In the genomic region with DNA sequence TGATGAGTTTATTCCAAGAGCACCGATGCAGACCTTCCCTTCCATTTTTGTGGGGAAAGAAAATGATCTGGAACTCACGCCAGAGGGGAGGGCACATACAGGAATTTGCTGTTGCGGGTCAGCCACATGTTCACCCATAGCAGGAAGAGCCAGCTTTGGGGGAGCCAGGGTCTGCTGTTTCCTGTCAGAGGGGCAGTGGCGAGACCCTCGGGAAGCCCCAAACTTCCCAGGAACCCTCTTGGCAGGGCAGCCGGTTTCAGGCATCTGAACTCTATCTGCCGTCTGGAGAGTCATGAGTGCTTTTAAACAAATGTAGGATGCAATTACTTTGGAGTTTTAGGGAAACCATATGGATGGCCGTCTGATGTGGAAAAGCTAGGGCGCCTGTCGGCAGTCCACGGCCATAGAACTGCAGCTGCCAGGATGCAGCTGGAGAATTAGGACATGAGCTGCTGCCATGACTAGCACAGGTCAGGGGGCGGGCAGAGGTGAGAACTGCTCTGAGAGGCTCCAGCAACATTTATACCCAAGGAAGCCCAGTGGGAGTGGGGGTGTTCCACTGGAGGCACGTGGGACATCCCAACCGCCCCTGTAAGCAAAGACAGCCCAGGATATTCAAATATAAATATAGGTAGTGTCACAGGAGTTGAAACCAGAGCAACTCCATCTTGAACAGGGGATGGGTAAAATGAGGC, we compare ENCODE assay signal across 11 cellular contexts.
"Had no signal": no experiment of that assay in that cellular context is flagged by ENCODE, and none has a peak within 500 bp of the region (broad histone marks: within the 10 kb centered on the region; RNA-seq: fewer than 3 reads in every experiment).

No MANE protein-coding gene starts in this region.

- H3K9me3 ChIP-seq: tibial artery, vagina had no signal

- H3K4me3 ChIP-seq: cardiac muscle cell, tibial artery, vagina had no signal

- H3K9me3 Mint-ChIP-seq: memory B cell, neural crest cell had no signal

- H3K4me3 Mint-ChIP-seq: activated naive CD4-positive, alpha-beta T cell treated with anti-CD3 and anti-CD28 coated beads, Interleukin-2, amount 10 ng/mL, durations not matched to agents 7 days and 5 days; memory B cell; neural crest cell had no signal

- H3K27ac Mint-ChIP-seq: memory B cell had no signal

- DNase-seq: activated naive CD4-positive, alpha-beta T cell treated with anti-CD3 and anti-CD28 coated beads, Interleukin-2, amount 10 ng/mL, durations not matched to agents 7 days and 5 days; effector CD8-positive, alpha-beta T cell; left colon; retina; stimulated activated CD4-positive, alpha-beta T cell treated with anti-CD3 and anti-CD28 coated beads, Interleukin-4, amount 100 ng/mL, for 4 hours; T-helper 2 cell; tibial artery had no signal
